25 cellular contexts compared by ENCODE assay signal in the genomic region with DNA sequence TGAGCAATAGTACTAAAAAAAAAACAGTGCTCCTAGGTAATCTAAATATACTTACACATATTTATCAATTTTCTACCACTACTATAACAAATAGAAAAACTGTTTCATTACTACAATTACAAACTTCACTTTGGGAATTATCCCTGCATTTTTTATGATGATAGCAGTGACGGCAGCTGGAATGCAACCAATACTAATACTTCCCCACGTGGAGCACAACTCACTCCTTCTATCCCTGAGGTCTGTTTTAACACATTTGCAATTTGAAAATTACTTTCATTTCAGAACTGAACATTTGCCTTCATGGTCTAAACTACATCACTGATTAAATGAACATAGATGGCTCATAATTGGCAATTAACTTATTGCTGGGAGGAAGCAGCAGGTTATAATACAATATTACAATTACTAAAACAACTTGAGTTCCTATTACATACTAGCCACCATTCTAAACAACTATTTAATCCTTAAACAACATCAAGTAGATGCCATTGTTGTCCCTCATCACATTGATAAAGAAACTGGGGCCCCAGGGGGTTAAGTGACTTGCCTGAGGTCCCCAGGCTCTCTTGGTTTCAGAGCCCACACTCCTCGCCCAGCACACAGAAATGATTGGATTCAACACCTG. TPM values are rescaled to one million over a fixed set of nuclear protein-coding genes. Genes with fewer than 3 reads are reported as not detected.
"Had no signal": no experiment of that assay in that cellular context is flagged by ENCODE, and none has a peak within 500 bp of the region (broad histone marks: within the 10 kb centered on the region; RNA-seq: fewer than 3 reads in every experiment).

No MANE protein-coding gene starts in this region.

- DNase-seq: activated CD4-positive, alpha-beta T cell treated with anti-CD3 and anti-CD28 coated beads, Interleukin-2, amount 50 U/mL, for 4 hours; activated effector memory CD4-positive, alpha-beta T cell treated with anti-CD3 and anti-CD28 coated beads, Interleukin-2, amount 50 U/mL, for 16 hours; activated T-cell treated with anti-CD3 and anti-CD28 coated beads, Interleukin-2, amount 50 U/mL, for 72 hours; effector memory CD4-positive, alpha-beta T cell; immature natural killer cell; kidney glomerular epithelial cell; left ventricle myocardium superior; naive thymus-derived CD8-positive, alpha-beta T cell; posterior cingulate gyrus; stimulated activated CD4-positive, alpha-beta T cell treated with anti-CD3 and anti-CD28 coated beads, Interleukin-1b, Interleukin-23, amount 100 ng/mL, for 48 hours; stimulated activated CD8-positive, alpha-beta memory T cell treated with anti-CD3 and anti-CD28 coated beads, Interleukin-4, amount 100 ng/mL, for 48 hours; stimulated activated naive CD8-positive, alpha-beta T cell treated with anti-CD3 and anti-CD28 coated beads, Interleukin-15, Interleukin-2, amounts not matched to agents 100 U/mL and 50 U/mL, for 24 hours; substantia nigra; SW 1271; T-helper 2 cell; WERI-Rb-1 had no signal

- H3K27ac ChIP-seq: ascending aorta, neutrophil, tibial nerve, WERI-Rb-1 had no signal

- H3K36me3 ChIP-seq: ascending aorta, neutrophil, tibial nerve, WERI-Rb-1 had no signal

- ATAC-seq: activated T-cell treated with anti-CD3 and anti-CD28 coated beads, Interleukin-2, amount 50 U/mL, for 72 hours; left ventricle myocardium superior; naive thymus-derived CD8-positive, alpha-beta T cell; stimulated activated naive CD8-positive, alpha-beta T cell treated with anti-CD3 and anti-CD28 coated beads, Interleukin-15, Interleukin-2, amounts not matched to agents 100 U/mL and 50 U/mL, for 24 hours had no signal

- H3K27me3 ChIP-seq: ascending aorta had no signal

- H3K4me3 Mint-ChIP-seq: activated naive CD4-positive, alpha-beta T cell treated with anti-CD3 and anti-CD28 coated beads, Interleukin-2, amount 50 U/mL, for 24 hours; activated T-cell treated with anti-CD3 and anti-CD28 coated beads, Interleukin-2, amount 50 U/mL, for 72 hours; dendritic cell treated with granulocyte-macrophage colony-stimulating factor and Interleukin-4, amounts not matched to agents 40 ng/mL and 50 ng/mL, for 4 days; immature natural killer cell; memory B cell; naive thymus-derived CD8-positive, alpha-beta T cell had no signal

- H3K9me3 ChIP-seq: ascending aorta, neutrophil, tibial nerve had no signal

- H3K9me3 Mint-ChIP-seq: activated naive CD4-positive, alpha-beta T cell treated with anti-CD3 and anti-CD28 coated beads, Interleukin-2, amount 50 U/mL, for 24 hours; activated T-cell treated with anti-CD3 and anti-CD28 coated beads, Interleukin-2, amount 50 U/mL, for 72 hours; dendritic cell treated with granulocyte-macrophage colony-stimulating factor and Interleukin-4, amounts not matched to agents 40 ng/mL and 50 ng/mL, for 4 days; immature natural killer cell; memory B cell; naive thymus-derived CD8-positive, alpha-beta T cell had no signal

- H3K27ac Mint-ChIP-seq: activated naive CD4-positive, alpha-beta T cell treated with anti-CD3 and anti-CD28 coated beads, Interleukin-2, amount 50 U/mL, for 24 hours; activated T-cell treated with anti-CD3 and anti-CD28 coated beads, Interleukin-2, amount 50 U/mL, for 72 hours; dendritic cell treated with granulocyte-macrophage colony-stimulating factor and Interleukin-4, amounts not matched to agents 40 ng/mL and 50 ng/mL, for 4 days; immature natural killer cell; memory B cell; naive thymus-derived CD8-positive, alpha-beta T cell had no signal

- H3K36me3 Mint-ChIP-seq: activated naive CD4-positive, alpha-beta T cell treated with anti-CD3 and anti-CD28 coated beads, Interleukin-2, amount 50 U/mL, for 24 hours; immature natural killer cell; memory B cell; naive thymus-derived CD8-positive, alpha-beta T cell had no signal

- FAIRE-seq: bronchial epithelial cell, urothelium cell line had no signal

- H3K4me3 ChIP-seq: ascending aorta, tibial nerve had no signal

- H3K4me1 Mint-ChIP-seq: activated naive CD4-positive, alpha-beta T cell treated with anti-CD3 and anti-CD28 coated beads, Interleukin-2, amount 50 U/mL, for 24 hours; immature natural killer cell; memory B cell; naive thymus-derived CD8-positive, alpha-beta T cell had no signal

RNA-seq across cellular contexts. Expression of a gene that starts 6.4 kb away (rescaled TPM):
- total RNA-seq: activated CD8-positive, alpha-beta memory T cell treated with anti-CD3 and anti-CD28 coated beads for 36 hours had no signal
- polyA plus RNA-seq: immature natural killer cell; naive thymus-derived CD8-positive, alpha-beta T cell had no signal
